9 cellular contexts compared by ENCODE assay signal in genomic region chr14:36271939-36272907, GRCh38. TPM values are rescaled to one million over a fixed set of nuclear protein-coding genes. Genes with fewer than 3 reads are reported as not detected.
DNase-seq lines count a peak whose midpoint lies in the region; ATAC-seq and TF ChIP-seq lines count a peak whose summit lies in the region.
"Had no signal": no experiment of that assay in that cellular context is flagged by ENCODE, and none has a peak within 500 bp of the region (broad histone marks: within the 10 kb centered on the region; RNA-seq: fewer than 3 reads in every experiment).

No MANE protein-coding gene starts in this region.

- H3F3A ChIP-seq in neural cell (ENCODE audit: insufficient read depth, low read length, poor library complexity, severe bottlenecking), result no peaks in the 10 kb centered on the region

- H3K4me1 ChIP-seq in A673 (ENCODE audit: insufficient read depth, low read length, poor library complexity, severe bottlenecking) (no peaks in the 10 kb centered on the region), Karpas-422 (ENCODE audit: low read length) (no peaks in the 10 kb centered on the region)

- H3K4me2 ChIP-seq in Karpas-422 (ENCODE audit: low read depth, low read length, poor library complexity, severe bottlenecking) (peak overlapping the region; percentile 9), neural cell (ENCODE audit: low read length) (no peak overlapping the region)

- POLR2A ChIA-PET in A673 (lab: Charles Lee; ENCODE audit: low non-redundant PET), result no interaction called here

- no peaks in the 10 kb centered on the region for H4K20me1 ChIP-seq in Karpas-422 (ENCODE audit: insufficient read depth, low read depth, low read length)
- no peaks in the 10 kb centered on the region for H4K20me1 ChIP-seq in neural cell (ENCODE audit: insufficient read depth)

- H3K36me3 ChIP-seq in A673 (ENCODE audit: insufficient read depth, low read length, poor library complexity, severe bottlenecking) (no peaks in the 10 kb centered on the region), Karpas-422 (ENCODE audit: insufficient read depth, low read length) (no peaks in the 10 kb centered on the region), neural cell (ENCODE audit: insufficient read depth, low read length) (no peaks in the 10 kb centered on the region)

- H3K9ac ChIP-seq in Karpas-422 (ENCODE audit: low read length) (no peak overlapping the region), neural cell (ENCODE audit: low read length) (no peak overlapping the region)

- TF ChIP-seq EP300 in neural cell (conservative IDR thresholded peaks at IDR 0.05; ENCODE audit: poor library complexity, severe bottlenecking), result no peak

- no peak for TF ChIP-seq RAD21 in neural cell (conservative IDR thresholded peaks at IDR 0.05)

- H3K27ac ChIP-seq in A673 (ENCODE audit: low read depth, low read length, poor library complexity, severe bottlenecking), result no peak overlapping the region
- no peak overlapping the region for H3K27ac ChIP-seq in Karpas-422 (ENCODE audit: low read length)
- no peak overlapping the region for H3K27ac ChIP-seq in coronary artery
- no peak overlapping the region for H3K27ac ChIP-seq in neural cell (ENCODE audit: low read length)

- CTCF ChIA-PET in A673 (lab: Charles Lee), result no interaction called here

- H2AFZ ChIP-seq in Karpas-422 (ENCODE audit: low read length), result no peak overlapping the region; the same call in 1 of the 2 replicates
- H2AFZ ChIP-seq in neural cell (ENCODE audit: low read depth, low read length), result no peak overlapping the region

- no TSS peak for BruUV-seq in A673 (replicated peaks; lab: Mats Ljungman, UMichigan)

- H3K79me2 ChIP-seq in Karpas-422 (ENCODE audit: low read length) (no peaks in the 10 kb centered on the region), neural cell (replicated peaks; ENCODE audit: insufficient read depth, low read length) (no peaks in the 10 kb centered on the region)

- H3K27me3 ChIP-seq in A673 (replicated peaks; ENCODE audit: insufficient read depth, low read depth, low read length, poor library complexity) (peaks cover 82% of the 10 kb centered on the region), Karpas-422 (ENCODE audit: low read length) (no peaks in the 10 kb centered on the region), neural cell (ENCODE audit: insufficient read depth, low read depth, low read length) (no peaks in the 10 kb centered on the region)

- H3K4me3 ChIP-seq in A673 (ENCODE audit: low read depth, low read length, poor library complexity, severe bottlenecking), result no peak overlapping the region
- peak overlapping the region; percentile 2; the same call in 1 of the 2 replicates for H3K4me3 ChIP-seq in Karpas-422 (ENCODE audit: low read length)
- H3K4me3 ChIP-seq in coronary artery, result peak overlapping the region; percentile 65
- H3K4me3 ChIP-seq in neural cell (ENCODE audit: low read length), result peak overlapping the region; percentile 46

- TF ChIP-seq CTCF in A673 (conservative IDR thresholded peaks at IDR 0.05; ENCODE audit: low read depth, low read length) (no peak), coronary artery (IDR thresholded peaks at IDR 0.05) (no peak), neural cell (IDR thresholded peaks at IDR 0.05; ENCODE audit: poor library complexity, severe bottlenecking) (no peak)

- intact Hi-C loops in A673 (cut with micrococcal nuclease; ENCODE audit: unreplicated experiment), result no loop called here

- DNase-seq in A673 (ENCODE audit: low spot score), result peak; percentile 38
- DNase-seq in Karpas-422, result no peak
- no peak for DNase-seq in coronary artery (ENCODE audit: low spot score)
- DNase-seq in NCI-H1436 treated with DMSO at 0.1 percent for 48 hours (lab: John Stamatoyannopoulos, UW), result no peak
- DNase-seq in NCI-H2196 (lab: John Stamatoyannopoulos, UW; ENCODE audit: unreplicated experiment), result no peak
- DNase-seq: immature natural killer cell had no signal

- no peaks in the 10 kb centered on the region for H3K9me2 ChIP-seq in Karpas-422 (replicated peaks; ENCODE audit: insufficient read depth, low read length)
- no peaks in the 10 kb centered on the region for H3K9me2 ChIP-seq in neural cell (ENCODE audit: insufficient read depth, low read length)

- no peaks in the 10 kb centered on the region for H3K9me3 ChIP-seq in A673 (ENCODE audit: low read depth, low read length, poor library complexity, severe bottlenecking)
- H3K9me3 ChIP-seq in Karpas-422 (ENCODE audit: low read length), result no peaks in the 10 kb centered on the region
- H3K9me3 ChIP-seq in neural cell (ENCODE audit: low read length), result no peaks in the 10 kb centered on the region

- ATAC-seq in HG03432 (IDR thresholded peaks at IDR 0.05; ENCODE audit: unreplicated experiment), result no peak
- ATAC-seq in GM21381 (IDR thresholded peaks at IDR 0.05; ENCODE audit: unreplicated experiment), result no peak

TF ChIP-seq in neural cell, 6 proteins besides CTCF, POLR2A, EP300 and RAD21:
- TF ChIP-seq EZH2 (IDR thresholded peaks at IDR 0.05; ENCODE audit: borderline replicate concordance, insufficient read depth, low read length, poor library complexity, severe bottlenecking), result no peak
- no peak for TF ChIP-seq MXI1 (conservative IDR thresholded peaks at IDR 0.05; ENCODE audit: poor library complexity, severe bottlenecking)
- TF ChIP-seq POLR2AphosphoS5 (IDR thresholded peaks at IDR 0.05), result peak; percentile 30
- no peak for TF ChIP-seq SMC3 (conservative IDR thresholded peaks at IDR 0.05; ENCODE audit: poor library complexity)
- TF ChIP-seq REST (IDR thresholded peaks at IDR 0.05; ENCODE audit: borderline replicate concordance), result no peak
- no peak for TF ChIP-seq TAF1 (IDR thresholded peaks at IDR 0.05; ENCODE audit: low read depth)

RNA-seq across cellular contexts. Expression of gene MBIP, which starts 48.2 kb away (rescaled TPM):
- 22.9 and 23.2 TPM in 2 replicates for total RNA-seq in A673 (2021)
- total RNA-seq in Karpas-422 (2014; rRNA removed; shearing (Covaris generic); ENCODE audit: low replicate concordance), result 24.5 and 49.7 TPM in 2 replicates
- polyA plus RNA-seq in neural cell, result 52.1 and 72.2 TPM in 2 replicates
- polyA minus RNA-seq in neural cell, result 48.0 and 51.2 TPM in 2 replicates
